ENCODE assay signal across 11 cellular contexts in the genomic region with DNA sequence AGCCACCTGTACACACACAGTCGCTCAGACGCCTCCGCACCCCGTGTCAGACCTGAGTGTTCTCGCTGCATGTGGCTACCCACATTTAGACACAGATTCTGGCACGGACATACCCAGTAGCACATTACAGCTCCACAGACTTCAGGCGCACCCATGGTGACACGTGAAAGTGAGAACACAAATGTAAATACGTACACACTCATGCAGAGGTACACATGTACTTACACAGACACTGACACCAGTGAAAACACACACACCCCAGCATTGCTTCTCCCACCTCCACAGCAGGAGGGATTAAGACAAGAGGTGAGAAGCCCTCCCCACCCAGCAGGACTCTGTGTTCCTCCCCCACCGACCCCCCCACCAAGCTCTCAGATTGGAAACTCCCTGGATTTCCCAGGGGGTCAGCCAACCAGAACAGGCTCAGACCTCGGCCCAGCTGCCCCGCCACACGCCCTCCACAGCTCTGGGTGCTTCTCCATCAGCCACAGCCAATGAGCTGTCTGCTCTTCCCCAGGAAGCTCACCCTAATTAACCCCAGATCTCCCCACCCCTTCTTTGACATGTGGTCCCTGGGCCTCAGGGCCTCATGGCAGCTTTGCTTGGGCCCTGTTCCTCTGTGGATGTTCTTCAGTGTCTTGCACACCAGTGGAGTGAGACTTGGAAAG. TPM values are rescaled to one million over a fixed set of nuclear protein-coding genes. Genes with fewer than 3 reads are reported as not detected.
DNase-seq lines count a peak whose midpoint lies in the region; ATAC-seq and TF ChIP-seq lines count a peak whose summit lies in the region.
"Had no signal": no experiment of that assay in that cellular context is flagged by ENCODE, and none has a peak within 500 bp of the region (broad histone marks: within the 10 kb centered on the region; RNA-seq: fewer than 3 reads in every experiment).

No MANE protein-coding gene starts in this region.

- H3K4me3 ChIP-seq in GM23248: no peak overlapping the region

- H3K4me1 Mint-ChIP-seq in nephron progenitor cell: peaks cover 80% of the 10 kb centered on the region
- no peaks in the 10 kb centered on the region for H3K4me1 Mint-ChIP-seq in CD4-positive, alpha-beta T cell (ENCODE audit: low read depth)

- intact Hi-C loops in CD4-positive, alpha-beta T cell (cut with DNase I, micrococcal nuclease): no loop called here

- no peak overlapping the region for H3K4me2 ChIP-seq in GM23248 (ENCODE audit: unreplicated experiment)

- H3F3A ChIP-seq in GM23248 (ENCODE audit: insufficient read depth): no peaks in the 10 kb centered on the region

- no peak overlapping the region for H2AFZ ChIP-seq in GM23248

- in situ Hi-C loops in GM13977 (cut with MboI; ENCODE audit: low pct_unique_long_range_greater_than_20kb, low sequenced_read_pairs, unreplicated experiment): no loop called here
- in situ Hi-C loops in GM23248 (cut with MboI): no loop called here

- peaks cover 24% of the 10 kb centered on the region for H3K27me3 ChIP-seq in GM23248 (replicated peaks; ENCODE audit: insufficient read depth)
- H3K27me3 ChIP-seq in CD4-positive, alpha-beta T cell (ENCODE audit: control insufficient read depth, insufficient read depth, low read length): no peaks in the 10 kb centered on the region

- peaks cover 16% of the 10 kb centered on the region for H3K27me3 Mint-ChIP-seq in nephron progenitor cell (ENCODE audit: low read depth, poor library complexity)
- peaks cover 8% of the 10 kb centered on the region for H3K27me3 Mint-ChIP-seq in CD4-positive, alpha-beta T cell

- no peaks in the 10 kb centered on the region for H3K79me2 ChIP-seq in GM23248 (ENCODE audit: insufficient read depth)

- H3K36me3 Mint-ChIP-seq in nephron progenitor cell (ENCODE audit: low read depth): no peaks in the 10 kb centered on the region
- H3K36me3 Mint-ChIP-seq in CD4-positive, alpha-beta T cell (ENCODE audit: low read depth): no peaks in the 10 kb centered on the region

- H3K9me3 Mint-ChIP-seq in nephron progenitor cell: no peaks in the 10 kb centered on the region
- no peaks in the 10 kb centered on the region for H3K9me3 Mint-ChIP-seq in CD4-positive, alpha-beta T cell
- H3K9me3 Mint-ChIP-seq: activated T-helper 2 cell treated with anti-CD3 and anti-CD28 coated beads, Interferon-gamma antibody, Interleukin-2, Interleukin-4, amounts not matched to agents 10 μg/mL and 5 μg/mL and 100 μg/mL, durations not matched to agents 14 hours and 24 hours and 36 hours had no signal

- H4K20me1 ChIP-seq in GM23248 (ENCODE audit: insufficient read depth): no peaks in the 10 kb centered on the region

- TF ChIP-seq CTCF in GM13977 (IDR thresholded peaks at IDR 0.05; ENCODE audit: extremely low read depth, insufficient read depth, missing control alignments): no peak
- no peak for TF ChIP-seq CTCF in GM20000 (IDR thresholded peaks at IDR 0.05; ENCODE audit: extremely low read depth, missing control alignments)
- TF ChIP-seq CTCF in nephron progenitor cell (IDR thresholded peaks at IDR 0.05): no peak
- no peak for TF ChIP-seq CTCF in CD4-positive, alpha-beta T cell (IDR thresholded peaks at IDR 0.05)

- H3K27ac ChIP-seq in GM23248: no peak overlapping the region
- H3K27ac ChIP-seq in CD4-positive, alpha-beta T cell (ENCODE audit: low read depth, low read length): no peak overlapping the region

- 51 to 52% methylated on average over 12 to 13 of the region's 13 CpGs for WGBS in GM23248 (ENCODE audit: low coverage in 1 of 2, low lambda C conversion rate in 2 of 2, missing lambda C conversion rate in 2 of 2), 2 experiments

- DNase-seq in GM13977 (ENCODE audit: low spot score) (peak; percentile 85), GM20000 (ENCODE audit: low spot score) (peak; percentile 83), NCI-H1694 (lab: John Stamatoyannopoulos, UW) (peak; percentile 47), nephron progenitor cell (peak; percentile 46), GM23248 (no peak)
- no peak for DNase-seq in CD4-positive, alpha-beta T cell
- DNase-seq: foreskin melanocyte had no signal

- POLR2A ChIA-PET in CD4-positive, alpha-beta T cell (lab: Charles Lee): no interaction called here

- ATAC-seq in HG03196 (IDR thresholded peaks at IDR 0.05; ENCODE audit: unreplicated experiment) (no peak), HG03469 (IDR thresholded peaks at IDR 0.05; ENCODE audit: unreplicated experiment) (no peak)
- ATAC-seq in CD4-positive, alpha-beta T cell (ENCODE audit: poor library complexity): no peak

- no peaks in the 10 kb centered on the region for H3K9me2 ChIP-seq in GM23248 (ENCODE audit: insufficient read depth)

- no peaks in the 10 kb centered on the region for H3K4me1 ChIP-seq in GM23248 (ENCODE audit: insufficient read depth)

- CTCF ChIA-PET in CD4-positive, alpha-beta T cell (lab: Charles Lee): no interaction called here

- H3K9me3 ChIP-seq in GM23248 (ENCODE audit: low read depth): no peaks in the 10 kb centered on the region
- no peaks in the 10 kb centered on the region for H3K9me3 ChIP-seq in CD4-positive, alpha-beta T cell (ENCODE audit: control insufficient read depth, low read length)

- peak overlapping the region; percentile 60 for H3K27ac Mint-ChIP-seq in nephron progenitor cell
- no peak overlapping the region for H3K27ac Mint-ChIP-seq in CD4-positive, alpha-beta T cell
- H3K27ac Mint-ChIP-seq: activated T-helper 2 cell treated with anti-CD3 and anti-CD28 coated beads, Interferon-gamma antibody, Interleukin-2, Interleukin-4, amounts not matched to agents 10 μg/mL and 5 μg/mL and 100 μg/mL, durations not matched to agents 14 hours and 24 hours and 36 hours had no signal

- H3K36me3 ChIP-seq in GM23248 (ENCODE audit: low read depth): no peaks in the 10 kb centered on the region

- H3K9ac ChIP-seq in GM23248: no peak overlapping the region

- H3K4me3 Mint-ChIP-seq in nephron progenitor cell: peak overlapping the region; percentile 22
- no peak overlapping the region for H3K4me3 Mint-ChIP-seq in CD4-positive, alpha-beta T cell

RNA-seq across cellular contexts. Expression of a gene that starts 5.3 kb away (rescaled TPM):
- not detected in 2 replicates for total RNA-seq in GM23248 (2014; rRNA removed; shearing (Covaris generic))
- not detected in 2 replicates for polyA plus RNA-seq in GM23248 (2016; fragmentation: Nextera tagmentation; extraction: Ambion mirVana)
- total RNA-seq in CD4-positive, alpha-beta T cell: not detected
- total RNA-seq: activated T-helper 2 cell treated with anti-CD3 and anti-CD28 coated beads, Interferon-gamma antibody, Interleukin-2, Interleukin-4, amounts not matched to agents 10 μg/mL and 5 μg/mL and 100 μg/mL, durations not matched to agents 14 hours and 24 hours and 36 hours; liver had no signal
- polyA plus RNA-seq: liver had no signal

RNA-seq across cellular contexts. Expression of a gene that starts 27.4 kb away (rescaled TPM):
- total RNA-seq in GM23248 (2014; rRNA removed; shearing (Covaris generic)): not detected in 2 replicates
- not detected in 2 replicates for polyA plus RNA-seq in GM23248 (2016; fragmentation: Nextera tagmentation; extraction: Ambion mirVana)
- not detected for total RNA-seq in CD4-positive, alpha-beta T cell
- total RNA-seq: activated T-helper 2 cell treated with anti-CD3 and anti-CD28 coated beads, Interferon-gamma antibody, Interleukin-2, Interleukin-4, amounts not matched to agents 10 μg/mL and 5 μg/mL and 100 μg/mL, durations not matched to agents 14 hours and 24 hours and 36 hours had no signal

RNA-seq across cellular contexts. Expression of a gene that starts 51.6 kb away (rescaled TPM):
- total RNA-seq in GM23248 (2014; rRNA removed; shearing (Covaris generic)): 30.9 and 50.9 TPM in 2 replicates
- 28.8 and 29.4 TPM in 2 replicates for polyA plus RNA-seq in GM23248 (2016; fragmentation: Nextera tagmentation; extraction: Ambion mirVana)
- total RNA-seq in CD4-positive, alpha-beta T cell: 10 to 100 TPM; 77.1 to 83.9 TPM

Comparison
In these comparisons a context has a peak if more than half of its experiments do, and no peak if none do; other contexts are left out.
1. DNase-seq: peak in GM13977 (single experiment), GM20000 (single experiment), NCI-H1694 (single experiment) and nephron progenitor cell (single experiment); none in GM23248 (single experiment) and CD4-positive, alpha-beta T cell (0 of 10).